ENCODE assay signal across 21 cellular contexts in genomic region chr7:24656608-24657007, GRCh38.
"Had no signal": no experiment of that assay in that cellular context is flagged by ENCODE, and none has a peak within 500 bp of the region (broad histone marks: within the 10 kb centered on the region; RNA-seq: fewer than 3 reads in every experiment).

No MANE protein-coding gene starts in this region.

- H3K36me3 ChIP-seq: colonic mucosa, esophagus squamous epithelium, neutrophil, pancreas, right lobe of liver, thoracic aorta, tibial nerve, upper lobe of left lung had no signal

- H3K27ac ChIP-seq: colonic mucosa, esophagus squamous epithelium, neutrophil, pancreas, right lobe of liver, spleen, thoracic aorta, tibial nerve, upper lobe of left lung had no signal

- H3K9me3 ChIP-seq: colonic mucosa, esophagus squamous epithelium, neutrophil, pancreas, right lobe of liver, spleen, thoracic aorta, tibial nerve, upper lobe of left lung had no signal

- H3K9me3 Mint-ChIP-seq: dendritic cell treated with granulocyte-macrophage colony-stimulating factor and Interleukin-4, amounts not matched to agents 40 ng/mL and 50 ng/mL, for 4 days; memory B cell; natural killer cell; stimulated activated memory B cell treated with anti-CD40 and anti-IgM and Interleukin-4, amounts not matched to agents 10 μg/mL and 1 μg/mL and 100 μg/mL, for 72 hours; stimulated activated naive CD8-positive, alpha-beta T cell treated with anti-CD3 and anti-CD28 coated beads, Interleukin-15, Interleukin-2, amounts not matched to agents 100 ng/mL and 50 ng/mL, for 24 hours had no signal

- H3K4me1 ChIP-seq: colonic mucosa, pancreas, right lobe of liver had no signal

- H3K36me3 Mint-ChIP-seq: natural killer cell had no signal

- H3K27me3 Mint-ChIP-seq: dendritic cell treated with granulocyte-macrophage colony-stimulating factor and Interleukin-4, amounts not matched to agents 40 ng/mL and 50 ng/mL, for 4 days; memory B cell; stimulated activated memory B cell treated with anti-CD40 and anti-IgM and Interleukin-4, amounts not matched to agents 10 μg/mL and 1 μg/mL and 100 μg/mL, for 72 hours; stimulated activated naive CD8-positive, alpha-beta T cell treated with anti-CD3 and anti-CD28 coated beads, Interleukin-15, Interleukin-2, amounts not matched to agents 100 ng/mL and 50 ng/mL, for 24 hours had no signal

- DNase-seq: colonic mucosa; effector memory CD4-positive, alpha-beta T cell; esophagus squamous epithelium; foreskin melanocyte; kidney; natural killer cell; pancreas; retina; right lobe of liver; spleen; stimulated activated CD4-positive, alpha-beta T cell treated with anti-CD3 and anti-CD28 coated beads, Interleukin-4, amount 100 ng/mL, for 4 hours; upper lobe of left lung had no signal

- ATAC-seq: left lobe of liver; natural killer cell; pancreas; right lobe of liver; stimulated activated memory B cell treated with anti-CD40 and anti-IgM and Interleukin-4, amounts not matched to agents 10 μg/mL and 1 μg/mL and 100 μg/mL, for 72 hours had no signal

- H3K27me3 ChIP-seq: colonic mucosa, esophagus squamous epithelium, neutrophil, pancreas, right lobe of liver, spleen, tibial nerve, upper lobe of left lung had no signal

- H3K27ac Mint-ChIP-seq: dendritic cell treated with granulocyte-macrophage colony-stimulating factor and Interleukin-4, amounts not matched to agents 40 ng/mL and 50 ng/mL, for 4 days; memory B cell; stimulated activated memory B cell treated with anti-CD40 and anti-IgM and Interleukin-4, amounts not matched to agents 10 μg/mL and 1 μg/mL and 100 μg/mL, for 72 hours; stimulated activated naive CD8-positive, alpha-beta T cell treated with anti-CD3 and anti-CD28 coated beads, Interleukin-15, Interleukin-2, amounts not matched to agents 100 ng/mL and 50 ng/mL, for 24 hours had no signal

- H3K4me3 ChIP-seq: colonic mucosa, esophagus squamous epithelium, lung, pancreas, right lobe of liver, spleen, thoracic aorta, tibial nerve, upper lobe of left lung had no signal

- H3K4me3 Mint-ChIP-seq: dendritic cell treated with granulocyte-macrophage colony-stimulating factor and Interleukin-4, amounts not matched to agents 40 ng/mL and 50 ng/mL, for 4 days; memory B cell; natural killer cell; stimulated activated memory B cell treated with anti-CD40 and anti-IgM and Interleukin-4, amounts not matched to agents 10 μg/mL and 1 μg/mL and 100 μg/mL, for 72 hours; stimulated activated naive CD8-positive, alpha-beta T cell treated with anti-CD3 and anti-CD28 coated beads, Interleukin-15, Interleukin-2, amounts not matched to agents 100 ng/mL and 50 ng/mL, for 24 hours had no signal
